Comparison of ENCODE assay signal across 32 cellular contexts in genomic region chr20:41927189-41927588, GRCh38.
"Had no signal": no experiment of that assay in that cellular context is flagged by ENCODE, and none has a peak within 500 bp of the region (broad histone marks: within the 10 kb centered on the region; RNA-seq: fewer than 3 reads in every experiment).

No MANE protein-coding gene starts in this region.

- H3K36me3 ChIP-seq: ascending aorta, cardiac muscle cell had no signal

- H3K9me3 Mint-ChIP-seq: activated B cell treated with CpG ODN at 0.5 μM for 24 hours; activated CD4-positive, alpha-beta memory T cell treated with anti-CD3 and anti-CD28 coated beads for 36 hours; activated CD4-positive, alpha-beta T cell treated with anti-CD3 and anti-CD28 coated beads, Interleukin-2, amount 10 ng/mL, durations not matched to agents 24 days and 14 days; activated CD8-positive, alpha-beta T cell treated with anti-CD3 and anti-CD28 coated beads for 36 hours; activated naive CD8-positive, alpha-beta T cell treated with anti-CD3 and anti-CD28 coated beads, Interleukin-2, amount 10 ng/mL, durations not matched to agents 7 days and 5 days; activated naive CD8-positive, alpha-beta T cell treated with anti-CD3 and anti-CD28 coated beads, Interleukin-2, amount 50 U/mL, for 24 hours; activated T-cell treated with anti-CD3 and anti-CD28 coated beads, Interleukin-2, amount 50 U/mL, for 24 hours; activated T-helper 2 cell treated with anti-CD3 and anti-CD28 coated beads, Interferon-gamma antibody, Interleukin-2, Interleukin-4, amounts not matched to agents 10 μg/mL and 5 μg/mL and 100 μg/mL, durations not matched to agents 14 hours and 24 hours and 36 hours; central memory CD8-positive, alpha-beta T cell; T-helper 1 cell treated with Interleukin-12 subunit alpha and Interleukin-12 subunit beta and Interleukin-4 antibody, amounts not matched to agents 30 μg/mL and 1 μg/mL, for 36 hours; T-helper 2 cell treated with Interferon-gamma antibody and Interleukin-4, amounts not matched to agents 5 μg/mL and 100 μg/mL, for 36 hours had no signal

- H3K4me3 ChIP-seq: ascending aorta, cardiac muscle cell had no signal

- H3K4me1 ChIP-seq: ascending aorta had no signal

- H3K4me1 Mint-ChIP-seq: activated B cell treated with CpG ODN at 0.5 μM for 24 hours; activated CD4-positive, alpha-beta T cell treated with anti-CD3 and anti-CD28 coated beads, Interleukin-2, amount 10 ng/mL, durations not matched to agents 24 days and 14 days; activated naive CD4-positive, alpha-beta T cell treated with anti-CD3 and anti-CD28 coated beads, Interleukin-2, amount 10 ng/mL, durations not matched to agents 7 days and 5 days; activated naive CD4-positive, alpha-beta T cell treated with anti-CD3 and anti-CD28 coated beads, Interleukin-2, amount 50 U/mL, for 24 hours; activated naive CD8-positive, alpha-beta T cell treated with anti-CD3 and anti-CD28 coated beads, Interleukin-2, amount 10 ng/mL, durations not matched to agents 7 days and 5 days; activated naive CD8-positive, alpha-beta T cell treated with anti-CD3 and anti-CD28 coated beads, Interleukin-2, amount 50 U/mL, for 24 hours; central memory CD8-positive, alpha-beta T cell had no signal

- H3K9me3 ChIP-seq: ascending aorta had no signal

- DNase-seq: activated B cell treated with CpG ODN at 0.5 μM for 24 hours; activated CD4-positive, alpha-beta memory T cell treated with anti-CD3 and anti-CD28 coated beads for 36 hours; activated CD4-positive, alpha-beta T cell treated with anti-CD3 and anti-CD28 coated beads for 4 hours; activated CD4-positive, alpha-beta T cell treated with anti-CD3 and anti-CD28 coated beads, Interleukin-2, amount 10 ng/mL, durations not matched to agents 24 days and 14 days; activated CD4-positive, alpha-beta T cell treated with anti-CD3 and anti-CD28 coated beads, Interleukin-2, amount 50 U/mL, for 1 hour; activated CD4-positive, alpha-beta T cell treated with anti-CD3 and anti-CD28 coated beads, Interleukin-2, amount 50 U/mL, for 4 hours; activated CD4-positive, CD25-positive, alpha-beta regulatory T cell treated with anti-CD3 and anti-CD28 coated beads, Interleukin-2, amount 50 U/mL, for 72 hours; activated CD8-positive, alpha-beta memory T cell treated with anti-CD3 and anti-CD28 coated beads, Interleukin-2, amount 50 U/mL, for 48 hours; activated CD8-positive, alpha-beta T cell treated with anti-CD3 and anti-CD28 coated beads for 36 hours; activated effector memory CD4-positive, alpha-beta T cell treated with Interleukin-2 at 50 U/mL for 16 hours; activated gamma-delta T cell; activated naive CD4-positive, alpha-beta T cell treated with anti-CD3 and anti-CD28 coated beads, Interleukin-2, amount 10 ng/mL, durations not matched to agents 7 days and 5 days; activated naive CD4-positive, alpha-beta T cell treated with Interleukin-2 at 50 U/mL for 16 hours; activated naive CD8-positive, alpha-beta T cell treated with anti-CD3 and anti-CD28 coated beads, Interleukin-2, amount 10 ng/mL, durations not matched to agents 7 days and 5 days; activated naive CD8-positive, alpha-beta T cell treated with anti-CD3 and anti-CD28 coated beads, Interleukin-2, amount 50 U/mL, for 24 hours; activated T-cell treated with anti-CD3 and anti-CD28 coated beads, Interleukin-2, amount 50 U/mL, for 24 hours; activated T-cell treated with anti-CD3 and anti-CD28 coated beads, Interleukin-2, amount 50 U/mL, for 48 hours; amygdala; caudate nucleus; cerebellar nuclear complex; T-helper 2 cell; T-helper 9 cell had no signal

- H3K27ac ChIP-seq: ascending aorta, cardiac muscle cell, VCaP had no signal

- H3K27me3 Mint-ChIP-seq: activated CD4-positive, alpha-beta memory T cell treated with anti-CD3 and anti-CD28 coated beads for 36 hours; activated naive CD8-positive, alpha-beta T cell treated with anti-CD3 and anti-CD28 coated beads, Interleukin-2, amount 10 ng/mL, durations not matched to agents 7 days and 5 days had no signal

- H3K36me3 Mint-ChIP-seq: activated CD4-positive, alpha-beta memory T cell treated with anti-CD3 and anti-CD28 coated beads for 36 hours; activated naive CD4-positive, alpha-beta T cell treated with anti-CD3 and anti-CD28 coated beads, Interleukin-2, amount 10 ng/mL, durations not matched to agents 7 days and 5 days; activated naive CD4-positive, alpha-beta T cell treated with anti-CD3 and anti-CD28 coated beads, Interleukin-2, amount 50 U/mL, for 24 hours; activated naive CD8-positive, alpha-beta T cell; activated naive CD8-positive, alpha-beta T cell treated with anti-CD3 and anti-CD28 coated beads, Interleukin-2, amount 10 ng/mL, durations not matched to agents 7 days and 5 days; brain had no signal

- H3K4me3 Mint-ChIP-seq: activated B cell treated with CpG ODN at 0.5 μM for 24 hours; activated CD4-positive, alpha-beta memory T cell treated with anti-CD3 and anti-CD28 coated beads for 36 hours; activated CD4-positive, alpha-beta T cell treated with anti-CD3 and anti-CD28 coated beads, Interleukin-2, amount 10 ng/mL, durations not matched to agents 24 days and 14 days; activated CD8-positive, alpha-beta T cell treated with anti-CD3 and anti-CD28 coated beads for 36 hours; activated naive CD4-positive, alpha-beta T cell treated with anti-CD3 and anti-CD28 coated beads, Interleukin-2, amount 10 ng/mL, durations not matched to agents 7 days and 5 days; activated naive CD4-positive, alpha-beta T cell treated with anti-CD3 and anti-CD28 coated beads, Interleukin-2, amount 50 U/mL, for 24 hours; activated naive CD8-positive, alpha-beta T cell; activated naive CD8-positive, alpha-beta T cell treated with anti-CD3 and anti-CD28 coated beads, Interleukin-2, amount 10 ng/mL, durations not matched to agents 7 days and 5 days; activated naive CD8-positive, alpha-beta T cell treated with anti-CD3 and anti-CD28 coated beads, Interleukin-2, amount 50 U/mL, for 24 hours; activated T-cell treated with anti-CD3 and anti-CD28 coated beads, Interleukin-2, amount 50 U/mL, for 24 hours; brain; central memory CD8-positive, alpha-beta T cell; T-helper 1 cell treated with Interleukin-12 subunit alpha and Interleukin-12 subunit beta and Interleukin-4 antibody, amounts not matched to agents 30 μg/mL and 1 μg/mL, for 36 hours; T-helper 2 cell treated with Interferon-gamma antibody and Interleukin-4, amounts not matched to agents 5 μg/mL and 100 μg/mL, for 36 hours had no signal

- ATAC-seq: activated CD8-positive, alpha-beta T cell treated with anti-CD3 and anti-CD28 coated beads for 36 hours; activated naive CD8-positive, alpha-beta T cell treated with anti-CD3 and anti-CD28 coated beads, Interleukin-2, amount 50 U/mL, for 24 hours had no signal

- H3K27ac Mint-ChIP-seq: activated B cell treated with CpG ODN at 0.5 μM for 24 hours; activated CD4-positive, alpha-beta memory T cell treated with anti-CD3 and anti-CD28 coated beads for 36 hours; activated CD4-positive, alpha-beta T cell treated with anti-CD3 and anti-CD28 coated beads, Interleukin-2, amount 10 ng/mL, durations not matched to agents 24 days and 14 days; activated CD8-positive, alpha-beta T cell treated with anti-CD3 and anti-CD28 coated beads for 36 hours; activated naive CD4-positive, alpha-beta T cell treated with anti-CD3 and anti-CD28 coated beads, Interleukin-2, amount 10 ng/mL, durations not matched to agents 7 days and 5 days; activated naive CD4-positive, alpha-beta T cell treated with anti-CD3 and anti-CD28 coated beads, Interleukin-2, amount 50 U/mL, for 24 hours; activated naive CD8-positive, alpha-beta T cell; activated naive CD8-positive, alpha-beta T cell treated with anti-CD3 and anti-CD28 coated beads, Interleukin-2, amount 10 ng/mL, durations not matched to agents 7 days and 5 days; activated naive CD8-positive, alpha-beta T cell treated with anti-CD3 and anti-CD28 coated beads, Interleukin-2, amount 50 U/mL, for 24 hours; activated T-cell treated with anti-CD3 and anti-CD28 coated beads, Interleukin-2, amount 50 U/mL, for 24 hours; activated T-helper 2 cell treated with anti-CD3 and anti-CD28 coated beads, Interferon-gamma antibody, Interleukin-2, Interleukin-4, amounts not matched to agents 10 μg/mL and 5 μg/mL and 100 μg/mL, durations not matched to agents 14 hours and 24 hours and 36 hours; brain; T-helper 1 cell treated with Interleukin-12 subunit alpha and Interleukin-12 subunit beta and Interleukin-4 antibody, amounts not matched to agents 30 μg/mL and 1 μg/mL, for 36 hours; T-helper 2 cell treated with Interferon-gamma antibody and Interleukin-4, amounts not matched to agents 5 μg/mL and 100 μg/mL, for 36 hours had no signal

- H3K27me3 ChIP-seq: ascending aorta, cardiac muscle cell had no signal
